Comparison of ENCODE assay signal across 8 cellular contexts in genomic region chr15:78760091-78760882, GRCh38. TPM values are rescaled to one million over a fixed set of nuclear protein-coding genes. Genes with fewer than 3 reads are reported as not detected.
DNase-seq lines count a peak whose midpoint lies in the region; ATAC-seq and TF ChIP-seq lines count a peak whose summit lies in the region.
"Not testable (repeated sequence)": the region's sequence is repeated elsewhere in the genome, so short reads cannot be mapped to it uniquely, and the experiment has no call there.

No MANE protein-coding gene starts in this region.

- H3K4me1 ChIP-seq in DOHH2 (ENCODE audit: control insufficient read depth, low read length) (peaks cover 74% of the 10 kb centered on the region), left lung (peaks cover 3 to 25% of the 10 kb centered on the region in 2 donors), testis (peaks cover 12% of the 10 kb centered on the region)

- not testable (repeated sequence) for H3K27me3 ChIP-seq in DOHH2 (ENCODE audit: control insufficient read depth, low read length); left lung; testis

- H3K4me1 Mint-ChIP-seq in WTC11 = not testable (repeated sequence)

- not testable (repeated sequence) for H3K9me3 Mint-ChIP-seq in WTC11

- H3K27ac ChIP-seq in DOHH2 (ENCODE audit: low read depth, low read length) (peak overlapping the region; percentile 96), left lung (peak overlapping the region in 1 of 2 donors; percentile 5)
- H3K27ac ChIP-seq in testis = not testable (repeated sequence)

- intact Hi-C loops in left lung (cut with DNase I); testis (cut with DNase I; ENCODE audit: low total_unique reads): not testable (repeated sequence)

- peak overlapping the region; percentile 84 for H3K4me2 ChIP-seq in DOHH2 (ENCODE audit: low read length)

- H4K20me1 ChIP-seq in DOHH2 (ENCODE audit: control insufficient read depth, insufficient read depth, low read depth, low read length) = not testable (repeated sequence)

- H3K27me3 Mint-ChIP-seq in WTC11 (ENCODE audit: low read depth) = not testable (repeated sequence)

- H3K79me2 ChIP-seq in DOHH2 (ENCODE audit: control insufficient read depth, low read length) = not testable (repeated sequence)

- H3K4me3 ChIP-seq in DOHH2 (ENCODE audit: low read length) = peak overlapping the region; percentile 64; the same call in 1 of the 2 replicates
- H3K4me3 ChIP-seq in left lung, testis: not testable (repeated sequence)

- not testable (repeated sequence) for H3K4me3 Mint-ChIP-seq in WTC11

- H3K36me3 ChIP-seq in DOHH2 (ENCODE audit: control insufficient read depth, low read length); left lung; testis (ENCODE audit: low read depth, missing control alignments): not testable (repeated sequence)

- WGBS in testis, 2 donors = 23% methylated on average over 12 of the region's 13 CpGs; no CpG with 5 or more reads in 1 of the 2 donors

- not testable (repeated sequence) for ATAC-seq in WTC11
- ATAC-seq in left lung = peak; percentile 41

- H3F3A ChIP-seq in DOHH2 (ENCODE audit: control insufficient read depth, insufficient read depth) = peaks cover 13% of the 10 kb centered on the region

- not testable (repeated sequence) for H3K9me3 ChIP-seq in DOHH2 (ENCODE audit: control insufficient read depth, insufficient read depth, low read length); left lung; testis

- H3K9me2 ChIP-seq in DOHH2 (replicated peaks; ENCODE audit: control insufficient read depth, low read length) = not testable (repeated sequence)

- CTCF ChIA-PET in WTC11 (lab: Charles Lee) = interaction anchor here (1.2 kb wide), 1 partner anchor 50 kb away, joined by 4 read pairs; the partner anchor contains the start of gene ADAMTS7

- TF ChIP-seq CTCF in DOHH2 (IDR thresholded peaks at IDR 0.05; ENCODE audit: low read depth, low read length, poor library complexity, severe bottlenecking); WTC11 (IDR thresholded peaks at IDR 0.05); left lung (IDR thresholded peaks at IDR 0.05); testis (IDR thresholded peaks at IDR 0.05): not testable (repeated sequence)

- not testable (repeated sequence) for TF ChIP-seq POLR2A in testis (IDR thresholded peaks at IDR 0.05)

- POLR2A ChIA-PET in WTC11 (lab: Charles Lee) = not testable (repeated sequence)

- not testable (repeated sequence) for H3K36me3 Mint-ChIP-seq in WTC11

- H3K27ac Mint-ChIP-seq in WTC11 = 0 out of 2 replicates have a peak overlapping the region, but pooled peaks have one; percentile 63

- DNase-seq in NAMALWA (ENCODE audit: low spot score) = peak; percentile 54
- DNase-seq in WTC11 (ENCODE audit: low spot score) = not testable (repeated sequence)
- peak in 36 of 58 donors; percentile 15 to 77 (median 37) for DNase-seq in anterior cingulate cortex (lab: John Stamatoyannopoulos, UW)
- DNase-seq in fibroblast of peridontal ligament (ENCODE audit: extremely low read depth) = peak; percentile 32
- peak; percentile 34 to 38 for DNase-seq in left lung
- DNase-seq in pons (ENCODE audit: low spot score) = peak; percentile 11
- DNase-seq in testis = peak; percentile 77

RNA-seq across cellular contexts. Expression of gene ADAMTS7, which starts 51.0 kb away (rescaled TPM):
- 66.5 to 70.3 TPM (median 67.1 TPM) in 3 replicates for total RNA-seq in WTC11 (2021)
- 1 to 10 TPM; 8.7 to 9.1 TPM for total RNA-seq in left lung
- 10 to 100 TPM; 11.6 to 11.9 TPM for total RNA-seq in testis
- 5.7 TPM for polyA plus RNA-seq in testis (ENCODE audit: insufficient read depth, low read depth, low replicate concordance)
